Comparison of ENCODE assay signal across 1 cellular context in the genomic region with DNA sequence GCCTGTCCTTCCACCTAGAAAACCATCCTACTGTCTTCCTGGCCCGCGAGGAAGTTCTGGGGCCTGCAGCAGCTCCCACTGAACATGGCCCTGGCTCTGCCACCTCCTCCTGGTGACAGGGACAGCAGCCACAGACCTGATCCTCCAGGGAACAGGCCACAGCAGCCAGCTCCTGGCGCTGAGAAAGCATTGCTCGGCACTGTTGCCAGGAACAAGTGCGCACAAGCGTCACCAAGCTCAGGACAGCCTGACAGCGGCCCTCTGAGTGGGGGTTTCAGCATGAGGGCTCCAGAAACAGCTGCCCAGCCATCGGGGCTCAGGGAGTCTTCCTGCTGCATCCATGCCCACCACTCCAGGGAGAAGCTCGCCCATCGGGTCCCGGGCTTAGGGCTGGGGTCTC.
TF ChIP-seq lines count a peak whose summit lies in the region.

No MANE protein-coding gene starts in this region.

TF ChIP-seq in HEK293, 187 proteins besides CTCF, POLR2A, EP300 and RAD21 (continued from another document):
- TF ChIP-seq, protein P1, sequence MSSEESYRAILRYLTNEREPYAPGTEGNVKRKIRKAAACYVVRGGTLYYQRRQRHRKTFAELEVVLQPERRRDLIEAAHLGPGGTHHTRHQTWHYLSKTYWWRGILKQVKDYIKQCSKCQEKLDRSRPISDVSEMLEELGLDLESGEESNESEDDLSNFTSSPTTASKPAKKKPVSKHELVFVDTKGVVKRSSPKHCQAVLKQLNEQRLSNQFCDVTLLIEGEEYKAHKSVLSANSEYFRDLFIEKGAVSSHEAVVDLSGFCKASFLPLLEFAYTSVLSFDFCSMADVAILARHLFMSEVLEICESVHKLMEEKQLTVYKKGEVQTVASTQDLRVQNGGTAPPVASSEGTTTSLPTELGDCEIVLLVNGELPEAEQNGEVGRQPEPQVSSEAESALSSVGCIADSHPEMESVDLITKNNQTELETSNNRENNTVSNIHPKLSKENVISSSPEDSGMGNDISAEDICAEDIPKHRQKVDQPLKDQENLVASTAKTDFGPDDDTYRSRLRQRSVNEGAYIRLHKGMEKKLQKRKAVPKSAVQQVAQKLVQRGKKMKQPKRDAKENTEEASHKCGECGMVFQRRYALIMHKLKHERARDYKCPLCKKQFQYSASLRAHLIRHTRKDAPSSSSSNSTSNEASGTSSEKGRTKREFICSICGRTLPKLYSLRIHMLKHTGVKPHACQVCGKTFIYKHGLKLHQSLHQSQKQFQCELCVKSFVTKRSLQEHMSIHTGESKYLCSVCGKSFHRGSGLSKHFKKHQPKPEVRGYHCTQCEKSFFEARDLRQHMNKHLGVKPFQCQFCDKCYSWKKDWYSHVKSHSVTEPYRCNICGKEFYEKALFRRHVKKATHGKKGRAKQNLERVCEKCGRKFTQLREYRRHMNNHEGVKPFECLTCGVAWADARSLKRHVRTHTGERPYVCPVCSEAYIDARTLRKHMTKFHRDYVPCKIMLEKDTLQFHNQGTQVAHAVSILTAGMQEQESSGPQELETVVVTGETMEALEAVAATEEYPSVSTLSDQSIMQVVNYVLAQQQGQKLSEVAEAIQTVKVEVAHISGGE (tag by site-specific recombination; conservative IDR thresholded peaks at IDR 0.05; ENCODE audit: low read depth) = no peak
- TF ChIP-seq, protein P2, sequence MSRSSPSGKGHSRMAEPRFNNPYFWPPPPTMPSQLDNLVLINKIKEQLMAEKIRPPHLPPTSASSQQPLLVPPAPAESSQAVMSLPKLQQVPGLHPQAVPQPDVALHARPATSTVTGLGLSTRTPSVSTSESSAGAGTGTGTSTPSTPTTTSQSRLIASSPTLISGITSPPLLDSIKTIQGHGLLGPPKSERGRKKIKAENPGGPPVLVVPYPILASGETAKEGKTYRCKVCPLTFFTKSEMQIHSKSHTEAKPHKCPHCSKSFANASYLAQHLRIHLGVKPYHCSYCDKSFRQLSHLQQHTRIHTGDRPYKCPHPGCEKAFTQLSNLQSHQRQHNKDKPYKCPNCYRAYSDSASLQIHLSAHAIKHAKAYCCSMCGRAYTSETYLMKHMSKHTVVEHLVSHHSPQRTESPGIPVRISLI (tag by site-specific recombination; IDR thresholded peaks at IDR 0.05) = no peak
- TF ChIP-seq ZNF571 (tag by site-specific recombination; IDR thresholded peaks at IDR 0.05) (no peak), ZNF138 (tag by site-specific recombination; IDR thresholded peaks at IDR 0.05; ENCODE audit: borderline replicate concordance) (no peak), ZNF248 (tag by site-specific recombination; IDR thresholded peaks at IDR 0.05) (no peak), ZNF707 (tag by site-specific recombination; IDR thresholded peaks at IDR 0.05) (no peak)
